In the genomic region with DNA sequence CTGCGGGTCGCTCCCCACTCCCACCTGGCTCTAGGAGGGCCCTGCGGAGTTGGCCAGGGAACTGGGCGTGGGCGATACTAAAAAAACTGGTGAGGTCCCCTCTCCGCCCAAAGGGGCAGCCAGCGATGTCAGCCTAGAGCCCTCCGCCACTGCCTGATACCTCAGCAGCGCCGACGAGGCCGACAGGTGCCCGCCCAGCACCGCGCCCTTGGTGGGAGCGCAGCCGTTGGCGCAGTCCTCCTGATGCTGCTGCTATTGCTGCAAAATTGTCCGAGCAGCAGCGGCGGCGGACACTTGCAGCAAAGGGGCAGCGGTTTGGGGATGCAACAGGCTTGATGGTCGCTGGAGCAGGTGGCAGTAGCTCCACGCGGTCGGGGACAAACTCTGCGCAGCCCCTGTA, we compare ENCODE assay signal across 9 cellular contexts. TPM values are rescaled to one million over a fixed set of nuclear protein-coding genes. Genes with fewer than 3 reads are reported as not detected.
"Had no signal": no experiment of that assay in that cellular context is flagged by ENCODE, and none has a peak within 500 bp of the region (broad histone marks: within the 10 kb centered on the region; RNA-seq: fewer than 3 reads in every experiment).

No MANE protein-coding gene starts in this region.

RNA-seq across cellular contexts. Expression of a gene that starts 2.0 kb away (rescaled TPM):
- total RNA-seq: left ventricle myocardium superior, lung microvascular endothelial cell, mesenteric fat pad, mucosa of gallbladder, myocyte had no signal
- polyA plus RNA-seq: immature natural killer cell; liver; naive thymus-derived CD4-positive, alpha-beta T cell; naive thymus-derived CD8-positive, alpha-beta T cell had no signal
